ENCODE assay signal across 1 cellular context in the genomic region with DNA sequence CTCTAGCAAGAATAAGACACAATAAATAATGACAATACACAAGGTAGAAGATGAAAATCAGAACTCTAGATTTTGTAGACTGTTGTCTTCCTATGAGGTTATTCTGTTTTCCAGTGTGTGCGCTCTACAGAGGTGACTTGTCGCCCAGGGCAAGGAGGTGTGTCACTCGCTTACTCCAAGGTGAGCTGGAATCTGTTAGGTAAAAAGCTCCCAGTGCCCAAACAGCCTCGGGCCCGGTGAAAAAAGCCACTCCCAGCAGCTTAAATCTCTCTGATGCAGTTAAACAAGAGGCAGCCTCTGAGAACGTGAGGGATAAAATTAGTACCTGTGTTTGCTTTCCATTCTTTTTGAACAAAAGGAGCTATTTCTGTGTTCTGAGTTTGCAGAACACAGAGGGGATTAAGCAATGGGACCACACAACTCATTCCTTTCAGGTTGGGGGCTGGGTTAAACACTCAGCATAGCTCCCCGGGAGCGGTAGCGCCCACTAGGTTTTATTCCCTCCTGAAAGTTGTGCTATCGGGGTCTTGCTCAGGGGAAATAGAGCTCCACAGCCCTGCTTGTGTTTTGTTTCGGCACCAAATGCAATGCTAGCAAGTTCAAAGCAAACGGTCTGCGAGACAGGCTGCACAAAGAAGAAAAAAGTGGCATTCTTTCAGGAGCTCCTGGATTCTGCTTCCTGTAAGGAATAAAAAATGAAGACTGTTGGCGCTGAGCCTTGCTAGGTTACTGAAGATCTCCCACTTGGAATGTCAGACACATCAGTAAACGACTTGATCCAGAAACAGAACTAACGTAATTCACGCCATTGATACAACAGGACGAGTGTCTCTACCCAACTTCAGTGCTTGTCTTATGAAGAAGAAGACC.
TF ChIP-seq lines count a peak whose summit lies in the region.

No MANE protein-coding gene starts in this region.

TF ChIP-seq in HepG2, 621 proteins besides CTCF, POLR2A, EP300 and RAD21 (continued from another document and continues in another):
- no peak for TF ChIP-seq ZNF407 (CRISPR knock-in tag; IDR thresholded peaks at IDR 0.05; ENCODE audit: not compliant biosample characterization)
- TF ChIP-seq CBX1 (IDR thresholded peaks at IDR 0.05; ENCODE audit: low read depth): no peak
- TF ChIP-seq ZSCAN29 (CRISPR knock-in tag; conservative IDR thresholded peaks at IDR 0.05): peak; percentile 55; the same call in 1 of the 2 replicates
- no peak for TF ChIP-seq MAFG (CRISPR knock-in tag; IDR thresholded peaks at IDR 0.05)
- no peak; the same call in 1 of the 2 replicates for TF ChIP-seq TOE1 (CRISPR knock-in tag; IDR thresholded peaks at IDR 0.05)
- TF ChIP-seq BCL6 (CRISPR knock-in tag; IDR thresholded peaks at IDR 0.05): peak; percentile 73
- no peak; the same call in 1 of the 2 replicates for TF ChIP-seq ZNF276 (CRISPR knock-in tag; IDR thresholded peaks at IDR 0.05; ENCODE audit: low read depth)
- no peak for TF ChIP-seq ZIK1 (CRISPR knock-in tag; IDR thresholded peaks at IDR 0.05; ENCODE audit: borderline replicate concordance, low read depth)
- TF ChIP-seq ZNF367 (CRISPR knock-in tag; IDR thresholded peaks at IDR 0.05; ENCODE audit: borderline replicate concordance): no peak
- no peak for TF ChIP-seq NR2F2 (IDR thresholded peaks at IDR 0.05; ENCODE audit: borderline replicate concordance, low read depth)
- peak; percentile 66; the same call in 1 of the 2 replicates for TF ChIP-seq ZBTB25 (CRISPR knock-in tag; IDR thresholded peaks at IDR 0.05)
- TF ChIP-seq HIVEP1 (CRISPR knock-in tag; IDR thresholded peaks at IDR 0.05): no peak
- no peak for TF ChIP-seq RORA (CRISPR knock-in tag; IDR thresholded peaks at IDR 0.05)
- TF ChIP-seq MAZ (IDR thresholded peaks at IDR 0.05; ENCODE audit: borderline replicate concordance, low read depth, low read length): no peak
- no peak; the same call in 1 of the 2 replicates for TF ChIP-seq MAZ (CRISPR knock-in tag; IDR thresholded peaks at IDR 0.05; ENCODE audit: low read depth)
- no peak for TF ChIP-seq ZNF557 (CRISPR knock-in tag; IDR thresholded peaks at IDR 0.05)
- TF ChIP-seq, protein P1, sequence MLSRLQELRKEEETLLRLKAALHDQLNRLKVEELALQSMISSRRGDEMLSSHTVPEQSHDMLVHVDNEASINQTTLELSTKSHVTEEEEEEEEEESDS (CRISPR knock-in tag; IDR thresholded peaks at IDR 0.05; ENCODE audit: borderline replicate concordance): no peak
- TF ChIP-seq, protein P2, sequence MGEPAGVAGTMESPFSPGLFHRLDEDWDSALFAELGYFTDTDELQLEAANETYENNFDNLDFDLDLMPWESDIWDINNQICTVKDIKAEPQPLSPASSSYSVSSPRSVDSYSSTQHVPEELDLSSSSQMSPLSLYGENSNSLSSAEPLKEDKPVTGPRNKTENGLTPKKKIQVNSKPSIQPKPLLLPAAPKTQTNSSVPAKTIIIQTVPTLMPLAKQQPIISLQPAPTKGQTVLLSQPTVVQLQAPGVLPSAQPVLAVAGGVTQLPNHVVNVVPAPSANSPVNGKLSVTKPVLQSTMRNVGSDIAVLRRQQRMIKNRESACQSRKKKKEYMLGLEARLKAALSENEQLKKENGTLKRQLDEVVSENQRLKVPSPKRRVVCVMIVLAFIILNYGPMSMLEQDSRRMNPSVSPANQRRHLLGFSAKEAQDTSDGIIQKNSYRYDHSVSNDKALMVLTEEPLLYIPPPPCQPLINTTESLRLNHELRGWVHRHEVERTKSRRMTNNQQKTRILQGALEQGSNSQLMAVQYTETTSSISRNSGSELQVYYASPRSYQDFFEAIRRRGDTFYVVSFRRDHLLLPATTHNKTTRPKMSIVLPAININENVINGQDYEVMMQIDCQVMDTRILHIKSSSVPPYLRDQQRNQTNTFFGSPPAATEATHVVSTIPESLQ (CRISPR knock-in tag; conservative IDR thresholded peaks at IDR 0.05): no peak
- no peak for TF ChIP-seq PRDM4 (CRISPR knock-in tag; IDR thresholded peaks at IDR 0.05; ENCODE audit: borderline replicate concordance)
- TF ChIP-seq HHEX (CRISPR knock-in tag; IDR thresholded peaks at IDR 0.05): no peak
- TF ChIP-seq SNRNP70 (IDR thresholded peaks at IDR 0.05; ENCODE audit: low read depth, low read length): no peak
- TF ChIP-seq, protein P3, sequence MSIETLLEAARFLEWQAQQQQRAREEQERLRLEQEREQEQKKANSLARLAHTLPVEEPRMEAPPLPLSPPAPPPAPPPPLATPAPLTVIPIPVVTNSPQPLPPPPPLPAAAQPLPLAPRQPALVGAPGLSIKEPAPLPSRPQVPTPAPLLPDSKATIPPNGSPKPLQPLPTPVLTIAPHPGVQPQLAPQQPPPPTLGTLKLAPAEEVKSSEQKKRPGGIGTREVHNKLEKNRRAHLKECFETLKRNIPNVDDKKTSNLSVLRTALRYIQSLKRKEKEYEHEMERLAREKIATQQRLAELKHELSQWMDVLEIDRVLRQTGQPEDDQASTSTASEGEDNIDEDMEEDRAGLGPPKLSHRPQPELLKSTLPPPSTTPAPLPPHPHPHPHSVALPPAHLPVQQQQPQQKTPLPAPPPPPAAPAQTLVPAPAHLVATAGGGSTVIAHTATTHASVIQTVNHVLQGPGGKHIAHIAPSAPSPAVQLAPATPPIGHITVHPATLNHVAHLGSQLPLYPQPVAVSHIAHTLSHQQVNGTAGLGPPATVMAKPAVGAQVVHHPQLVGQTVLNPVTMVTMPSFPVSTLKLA (IDR thresholded peaks at IDR 0.05): no peak
- TF ChIP-seq ZBTB37 (CRISPR knock-in tag; IDR thresholded peaks at IDR 0.05): no peak
- 0 out of 2 replicates have a peak, but pooled peaks have one; percentile 47 for TF ChIP-seq ZFP1 (CRISPR knock-in tag; IDR thresholded peaks at IDR 0.05)
- 0 out of 2 replicates have a peak, but pooled peaks have one; percentile 58 for TF ChIP-seq ZNF329 (CRISPR knock-in tag; IDR thresholded peaks at IDR 0.05; ENCODE audit: low read depth)
- no peak for TF ChIP-seq ZKSCAN5 (CRISPR knock-in tag; IDR thresholded peaks at IDR 0.05)
- no peak for TF ChIP-seq ESRRA (CRISPR knock-in tag; IDR thresholded peaks at IDR 0.05; ENCODE audit: low read depth)
- TF ChIP-seq ZFP82 (CRISPR knock-in tag; IDR thresholded peaks at IDR 0.05; ENCODE audit: borderline replicate concordance): no peak
- TF ChIP-seq XRCC5 (optimal IDR thresholded peaks at IDR 0.05; ENCODE audit: low read length): no peak
- peak; percentile 29; the same call in 1 of the 2 replicates for TF ChIP-seq ERF (CRISPR knock-in tag; IDR thresholded peaks at IDR 0.05)
